Comparison of ENCODE assay signal across 8 cellular contexts in the genomic region with DNA sequence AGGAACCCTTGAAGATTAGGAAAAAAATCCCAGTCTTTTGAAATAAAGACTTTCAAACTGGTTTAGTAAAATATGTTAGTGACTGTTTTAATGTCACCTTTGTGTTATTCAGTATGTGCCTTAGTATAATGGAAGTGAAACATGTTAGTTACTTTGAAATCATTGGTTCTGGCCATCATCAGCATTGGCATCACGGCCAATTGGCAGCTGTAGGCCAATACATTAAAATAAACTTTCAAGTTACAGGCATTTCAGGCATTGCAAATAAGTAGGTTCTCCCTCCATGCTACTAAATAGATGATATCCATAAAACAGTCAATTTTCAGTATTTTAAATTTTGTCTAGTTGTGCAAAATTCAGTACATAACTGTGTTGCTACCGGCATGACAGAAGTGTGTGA. TPM values are rescaled to one million over a fixed set of nuclear protein-coding genes. Genes with fewer than 3 reads are reported as not detected.
DNase-seq lines count a peak whose midpoint lies in the region; ATAC-seq, FAIRE-seq and TF ChIP-seq lines count a peak whose summit lies in the region.

No MANE protein-coding gene starts in this region.

- H3K4me2 ChIP-seq in neural cell (ENCODE audit: low read length) = peak overlapping the region; percentile 54

- H3K9ac ChIP-seq in NT2/D1 (ENCODE audit: insufficient read length, low read depth) (peak overlapping the region; percentile 43), neural cell (ENCODE audit: low read length) (peak overlapping the region; percentile 65)

- ATAC-seq in GM21515 (IDR thresholded peaks at IDR 0.05; ENCODE audit: unreplicated experiment) = no peak
- ATAC-seq in GM18861 (IDR thresholded peaks at IDR 0.05; ENCODE audit: unreplicated experiment) = no peak

- H3K27ac ChIP-seq in neural cell (ENCODE audit: low read length) = peak overlapping the region; percentile 50

- H3K4me1 ChIP-seq in NT2/D1 (ENCODE audit: insufficient read depth, insufficient read length) = no peaks in the 10 kb centered on the region

- no peaks in the 10 kb centered on the region for H3F3A ChIP-seq in neural cell (ENCODE audit: insufficient read depth, low read length, poor library complexity, severe bottlenecking)

- intact Hi-C loops in dendritic cell treated with granulocyte-macrophage colony-stimulating factor and Interleukin-4, amounts not matched to agents 40 ng/mL and 50 ng/mL, for 4 days (cut with micrococcal nuclease) = no loop called here

- H3K36me3 ChIP-seq in NT2/D1 (ENCODE audit: insufficient read depth, insufficient read length, low read length) (peaks cover 4% of the 10 kb centered on the region), neural cell (ENCODE audit: insufficient read depth, low read length) (no peaks in the 10 kb centered on the region)

- no peaks in the 10 kb centered on the region for H3K9me3 ChIP-seq in NT2/D1 (ENCODE audit: insufficient read depth, low read length)
- H3K9me3 ChIP-seq in neural cell (ENCODE audit: low read length) = no peaks in the 10 kb centered on the region

- H3K27ac Mint-ChIP-seq in dendritic cell treated with granulocyte-macrophage colony-stimulating factor and Interleukin-4, amounts not matched to agents 40 ng/mL and 50 ng/mL, for 4 days = peak overlapping the region; percentile 96

- TF ChIP-seq RAD21 in neural cell (conservative IDR thresholded peaks at IDR 0.05) = no peak

- H3K27me3 ChIP-seq in NT2/D1 (ENCODE audit: insufficient read depth, insufficient read length) = no peaks in the 10 kb centered on the region
- no peaks in the 10 kb centered on the region for H3K27me3 ChIP-seq in neural cell (ENCODE audit: insufficient read depth, low read depth, low read length)

- no peak overlapping the region for H3K4me3 ChIP-seq in NT2/D1 (ENCODE audit: insufficient read length, low read depth)
- H3K4me3 ChIP-seq in neural cell (ENCODE audit: low read length) = peak overlapping the region; percentile 78

- H3K27me3 Mint-ChIP-seq in dendritic cell treated with granulocyte-macrophage colony-stimulating factor and Interleukin-4, amounts not matched to agents 40 ng/mL and 50 ng/mL, for 4 days = no peaks in the 10 kb centered on the region

- H3K9me2 ChIP-seq in neural cell (ENCODE audit: insufficient read depth, low read length) = no peaks in the 10 kb centered on the region

- no peak for TF ChIP-seq CTCF in neural cell (IDR thresholded peaks at IDR 0.05; ENCODE audit: poor library complexity, severe bottlenecking)

- H3K4me3 Mint-ChIP-seq in dendritic cell treated with granulocyte-macrophage colony-stimulating factor and Interleukin-4, amounts not matched to agents 40 ng/mL and 50 ng/mL, for 4 days = peak overlapping the region; percentile 94

- no peaks in the 10 kb centered on the region for H3K9me3 Mint-ChIP-seq in dendritic cell treated with granulocyte-macrophage colony-stimulating factor and Interleukin-4, amounts not matched to agents 40 ng/mL and 50 ng/mL, for 4 days

- H4K20me1 ChIP-seq in neural cell (ENCODE audit: insufficient read depth) = no peaks in the 10 kb centered on the region

- peak; percentile 40 for DNase-seq in CD1c-positive myeloid dendritic cell (ENCODE audit: extremely low spot score)
- DNase-seq in NT2/D1 (ENCODE audit: low read depth, low spot score) = no peak
- no peak for DNase-seq in RCC 7860 (ENCODE audit: low spot score)
- no peak for DNase-seq in NCI-H1092 treated with DMSO at 0.1 percent for 48 hours (lab: John Stamatoyannopoulos, UW)

- H3K4me1 Mint-ChIP-seq in dendritic cell treated with granulocyte-macrophage colony-stimulating factor and Interleukin-4, amounts not matched to agents 40 ng/mL and 50 ng/mL, for 4 days (ENCODE audit: low read depth) = peaks cover 33% of the 10 kb centered on the region

- no peak for FAIRE-seq in RCC 7860 (lab: Jason Lieb, UNC)

- TF ChIP-seq EP300 in neural cell (conservative IDR thresholded peaks at IDR 0.05; ENCODE audit: poor library complexity, severe bottlenecking) = no peak

- peaks cover 44% of the 10 kb centered on the region for H3K79me2 ChIP-seq in neural cell (replicated peaks; ENCODE audit: insufficient read depth, low read length)

- H2AFZ ChIP-seq in neural cell (ENCODE audit: low read depth, low read length) = peak overlapping the region; percentile 29

- peaks cover 35% of the 10 kb centered on the region for H3K36me3 Mint-ChIP-seq in dendritic cell treated with granulocyte-macrophage colony-stimulating factor and Interleukin-4, amounts not matched to agents 40 ng/mL and 50 ng/mL, for 4 days (ENCODE audit: low read depth)

TF ChIP-seq in neural cell, 6 proteins besides CTCF, POLR2A, EP300 and RAD21:
- TF ChIP-seq, protein P1, sequence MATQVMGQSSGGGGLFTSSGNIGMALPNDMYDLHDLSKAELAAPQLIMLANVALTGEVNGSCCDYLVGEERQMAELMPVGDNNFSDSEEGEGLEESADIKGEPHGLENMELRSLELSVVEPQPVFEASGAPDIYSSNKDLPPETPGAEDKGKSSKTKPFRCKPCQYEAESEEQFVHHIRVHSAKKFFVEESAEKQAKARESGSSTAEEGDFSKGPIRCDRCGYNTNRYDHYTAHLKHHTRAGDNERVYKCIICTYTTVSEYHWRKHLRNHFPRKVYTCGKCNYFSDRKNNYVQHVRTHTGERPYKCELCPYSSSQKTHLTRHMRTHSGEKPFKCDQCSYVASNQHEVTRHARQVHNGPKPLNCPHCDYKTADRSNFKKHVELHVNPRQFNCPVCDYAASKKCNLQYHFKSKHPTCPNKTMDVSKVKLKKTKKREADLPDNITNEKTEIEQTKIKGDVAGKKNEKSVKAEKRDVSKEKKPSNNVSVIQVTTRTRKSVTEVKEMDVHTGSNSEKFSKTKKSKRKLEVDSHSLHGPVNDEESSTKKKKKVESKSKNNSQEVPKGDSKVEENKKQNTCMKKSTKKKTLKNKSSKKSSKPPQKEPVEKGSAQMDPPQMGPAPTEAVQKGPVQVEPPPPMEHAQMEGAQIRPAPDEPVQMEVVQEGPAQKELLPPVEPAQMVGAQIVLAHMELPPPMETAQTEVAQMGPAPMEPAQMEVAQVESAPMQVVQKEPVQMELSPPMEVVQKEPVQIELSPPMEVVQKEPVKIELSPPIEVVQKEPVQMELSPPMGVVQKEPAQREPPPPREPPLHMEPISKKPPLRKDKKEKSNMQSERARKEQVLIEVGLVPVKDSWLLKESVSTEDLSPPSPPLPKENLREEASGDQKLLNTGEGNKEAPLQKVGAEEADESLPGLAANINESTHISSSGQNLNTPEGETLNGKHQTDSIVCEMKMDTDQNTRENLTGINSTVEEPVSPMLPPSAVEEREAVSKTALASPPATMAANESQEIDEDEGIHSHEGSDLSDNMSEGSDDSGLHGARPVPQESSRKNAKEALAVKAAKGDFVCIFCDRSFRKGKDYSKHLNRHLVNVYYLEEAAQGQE (IDR thresholded peaks at IDR 0.05; ENCODE audit: borderline replicate concordance) = no peak
- TF ChIP-seq EZH2 (IDR thresholded peaks at IDR 0.05; ENCODE audit: borderline replicate concordance, insufficient read depth, low read length, poor library complexity, severe bottlenecking) (no peak), TAF1 (IDR thresholded peaks at IDR 0.05; ENCODE audit: low read depth) (no peak), SMC3 (conservative IDR thresholded peaks at IDR 0.05; ENCODE audit: poor library complexity) (no peak), POLR2AphosphoS5 (IDR thresholded peaks at IDR 0.05) (no peak), MXI1 (conservative IDR thresholded peaks at IDR 0.05; ENCODE audit: poor library complexity, severe bottlenecking) (no peak)
TF ChIP-seq in neural cell: peak in this region for 0.

RNA-seq across cellular contexts. Expression of a gene that starts 4.5 kb away (rescaled TPM):
- 13.1 and 16.1 TPM in 2 replicates for polyA plus RNA-seq in neural cell
- 34.8 and 44.9 TPM in 2 replicates for polyA minus RNA-seq in neural cell

RNA-seq across cellular contexts. Expression of a gene that starts 4.6 kb away (rescaled TPM):
- polyA plus RNA-seq in neural cell = 4.5 and 8.4 TPM in 2 replicates
- 19.5 and 23.0 TPM in 2 replicates for polyA minus RNA-seq in neural cell
